Comparison of ENCODE assay signal across 14 cellular contexts in the genomic region with DNA sequence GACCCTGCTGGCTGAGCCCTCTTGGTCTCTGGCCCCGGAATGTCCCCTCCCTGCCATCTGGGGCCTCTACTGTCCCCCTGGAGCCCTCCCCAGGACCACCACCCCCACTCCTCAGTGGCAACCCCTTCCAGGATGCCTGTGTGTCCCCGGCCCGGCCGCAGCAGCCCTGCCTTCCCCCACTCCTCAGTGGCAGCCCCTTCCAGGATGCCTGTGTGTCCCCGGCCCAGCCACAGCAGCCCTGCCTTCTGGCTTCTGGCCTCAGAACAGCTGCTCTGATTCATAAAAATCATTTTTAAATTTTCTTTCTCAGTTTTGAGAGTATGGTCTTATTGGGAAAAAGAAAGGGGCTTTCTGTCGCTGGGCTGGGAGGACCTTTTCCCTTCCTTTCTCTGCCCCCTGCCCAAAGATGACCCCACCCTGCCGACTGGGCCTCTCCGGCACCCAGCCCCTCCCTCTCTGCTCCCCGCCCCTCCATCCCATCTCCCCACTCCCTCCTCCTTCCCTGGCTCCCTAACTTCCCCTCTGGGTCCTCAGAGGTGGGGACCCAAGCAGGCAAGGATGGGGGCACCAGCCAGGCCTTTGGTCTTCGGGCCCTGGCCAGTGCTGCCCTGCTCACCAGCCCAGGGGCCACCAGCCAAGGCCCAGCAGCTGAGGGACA. TPM values are rescaled to one million over a fixed set of nuclear protein-coding genes. Genes with fewer than 3 reads are reported as not detected.
A peak's percentile ranks its signal among the peaks of the same experiment; 100 is the strongest.
DNase-seq lines count a peak whose midpoint lies in the region; ATAC-seq and TF ChIP-seq lines count a peak whose summit lies in the region.
"Had no signal": no experiment of that assay in that cellular context is flagged by ENCODE, and none has a peak within 500 bp of the region (broad histone marks: within the 10 kb centered on the region; RNA-seq: fewer than 3 reads in every experiment).

No MANE protein-coding gene starts in this region.

- H3K36me3 ChIP-seq in right atrium auricular region (no peaks in the 10 kb centered on the region), urinary bladder (ENCODE audit: insufficient read depth) (no peaks in the 10 kb centered on the region)
- H3K36me3 ChIP-seq: adrenal gland had no signal

- H3K4me3 ChIP-seq in right atrium auricular region (no peak overlapping the region), urinary bladder (ENCODE audit: low read depth, low read length) (no peak overlapping the region)
- H3K4me3 ChIP-seq: adrenal gland, PC-9 had no signal

- CTCF ChIA-PET in activated CD8-positive, alpha-beta T cell treated with anti-CD3 and anti-CD28 coated beads, Interleukin-2, amount 10 ng/mL, durations not matched to agents 7 days and 5 days (lab: Charles Lee) = no interaction called here

- H3K9me3 Mint-ChIP-seq in activated CD8-positive, alpha-beta T cell treated with anti-CD3 and anti-CD28 coated beads, Interleukin-2, amount 10 ng/mL, durations not matched to agents 7 days and 5 days (ENCODE audit: insufficient read depth) = no peaks in the 10 kb centered on the region
- H3K9me3 Mint-ChIP-seq: activated CD4-positive, alpha-beta memory T cell treated with anti-CD3 and anti-CD28 coated beads, Interleukin-2, amount 10 ng/mL, durations not matched to agents 7 days and 5 days; activated T-helper 1 cell treated with anti-CD3 and anti-CD28 coated beads, Interleukin-12 subunit alpha, Interleukin-12 subunit beta, Interleukin-2, Interleukin-4 antibody, amounts not matched to agents 30 ng/mL and 10 ng/mL and 1 ng/mL, durations not matched to agents 14 hours and 24 hours and 36 hours; immature natural killer cell had no signal

- no peak for TF ChIP-seq CTCF in right atrium auricular region (IDR thresholded peaks at IDR 0.05)

- intact Hi-C loops in sciatic nerve (cut with DNase I) = no loop called here

- peaks cover under 1% of the 10 kb centered on the region for H3K27me3 Mint-ChIP-seq in activated CD8-positive, alpha-beta T cell treated with anti-CD3 and anti-CD28 coated beads, Interleukin-2, amount 10 ng/mL, durations not matched to agents 7 days and 5 days (ENCODE audit: low read depth)

- POLR2A ChIA-PET in activated CD8-positive, alpha-beta T cell treated with anti-CD3 and anti-CD28 coated beads, Interleukin-2, amount 10 ng/mL, durations not matched to agents 7 days and 5 days (lab: Charles Lee) = interaction anchor here (0.6 kb wide), 1 partner anchor 111 kb away, joined by 3 read pairs; no protein-coding TSS in a partner anchor

- peaks cover 11% of the 10 kb centered on the region for H3K4me1 Mint-ChIP-seq in activated CD8-positive, alpha-beta T cell treated with anti-CD3 and anti-CD28 coated beads, Interleukin-2, amount 10 ng/mL, durations not matched to agents 7 days and 5 days (ENCODE audit: low read depth)
- H3K4me1 Mint-ChIP-seq: activated CD4-positive, alpha-beta memory T cell treated with anti-CD3 and anti-CD28 coated beads, Interleukin-2, amount 10 ng/mL, durations not matched to agents 7 days and 5 days had no signal

- no peaks in the 10 kb centered on the region for H3K36me3 Mint-ChIP-seq in activated CD8-positive, alpha-beta T cell treated with anti-CD3 and anti-CD28 coated beads, Interleukin-2, amount 10 ng/mL, durations not matched to agents 7 days and 5 days (ENCODE audit: low read depth)
- H3K36me3 Mint-ChIP-seq: immature natural killer cell had no signal

- ATAC-seq in sciatic nerve (peak; percentile 32), GM18868 (IDR thresholded peaks at IDR 0.05; ENCODE audit: unreplicated experiment) (no peak)
- no peak for ATAC-seq in activated CD8-positive, alpha-beta T cell treated with anti-CD3 and anti-CD28 coated beads, Interleukin-2, amount 10 ng/mL, durations not matched to agents 7 days and 5 days

- H3K27ac ChIP-seq in right atrium auricular region (peak overlapping the region; percentile 74 to 78), urinary bladder (ENCODE audit: low read depth) (peak overlapping the region; percentile 27)
- H3K27ac ChIP-seq: PC-9 had no signal

- no peak overlapping the region for H3K4me3 Mint-ChIP-seq in activated CD8-positive, alpha-beta T cell treated with anti-CD3 and anti-CD28 coated beads, Interleukin-2, amount 10 ng/mL, durations not matched to agents 7 days and 5 days
- H3K4me3 Mint-ChIP-seq: activated CD4-positive, alpha-beta memory T cell treated with anti-CD3 and anti-CD28 coated beads, Interleukin-2, amount 10 ng/mL, durations not matched to agents 7 days and 5 days; activated T-helper 1 cell treated with anti-CD3 and anti-CD28 coated beads, Interleukin-12 subunit alpha, Interleukin-12 subunit beta, Interleukin-2, Interleukin-4 antibody, amounts not matched to agents 30 ng/mL and 10 ng/mL and 1 ng/mL, durations not matched to agents 14 hours and 24 hours and 36 hours; immature natural killer cell had no signal

- H3K27ac Mint-ChIP-seq in activated CD8-positive, alpha-beta T cell treated with anti-CD3 and anti-CD28 coated beads, Interleukin-2, amount 10 ng/mL, durations not matched to agents 7 days and 5 days = no peak overlapping the region
- H3K27ac Mint-ChIP-seq: activated CD4-positive, alpha-beta memory T cell treated with anti-CD3 and anti-CD28 coated beads, Interleukin-2, amount 10 ng/mL, durations not matched to agents 7 days and 5 days; activated T-helper 1 cell treated with anti-CD3 and anti-CD28 coated beads, Interleukin-12 subunit alpha, Interleukin-12 subunit beta, Interleukin-2, Interleukin-4 antibody, amounts not matched to agents 30 ng/mL and 10 ng/mL and 1 ng/mL, durations not matched to agents 14 hours and 24 hours and 36 hours; immature natural killer cell had no signal

- H3K4me1 ChIP-seq in right atrium auricular region (peaks cover 0 to 45% of the 10 kb centered on the region in 2 donors), urinary bladder (ENCODE audit: insufficient read depth) (no peaks in the 10 kb centered on the region)

- H3K27me3 ChIP-seq in right atrium auricular region = no peaks in the 10 kb centered on the region
- H3K27me3 ChIP-seq: adrenal gland had no signal

- peak; percentile 21 for DNase-seq in NCI-H1694 treated with DMSO at 0.1 percent for 48 hours (lab: John Stamatoyannopoulos, UW)
- no peak for DNase-seq in NCI-H1694 (lab: John Stamatoyannopoulos, UW)
- DNase-seq in right atrium auricular region (ENCODE audit: low spot score) = no peak
- DNase-seq in sciatic nerve (ENCODE audit: low spot score) = no peak
- DNase-seq in activated CD8-positive, alpha-beta T cell treated with anti-CD3 and anti-CD28 coated beads, Interleukin-2, amount 10 ng/mL, durations not matched to agents 7 days and 5 days = no peak
- no peak for DNase-seq in midbrain (lab: John Stamatoyannopoulos, UW)
- DNase-seq: activated CD4-positive, alpha-beta memory T cell treated with anti-CD3 and anti-CD28 coated beads, Interleukin-2, amount 10 ng/mL, durations not matched to agents 7 days and 5 days; adrenal gland; immature natural killer cell; NCI-H2029; PC-9 had no signal

- no peaks in the 10 kb centered on the region for H3K9me3 ChIP-seq in right atrium auricular region
- H3K9me3 ChIP-seq: adrenal gland had no signal

- 55% methylated on average over 10 of the region's 10 CpGs for WGBS in urinary bladder

RNA-seq across cellular contexts. Expression of gene BAHCC1, which starts 40.5 kb away (rescaled TPM):
- 10 to 100 TPM in 1 of 2 donors, 1 to 10 TPM in 1; 5.8 to 12.7 TPM for total RNA-seq in right atrium auricular region
- total RNA-seq in sciatic nerve = 47.8 TPM
- total RNA-seq in urinary bladder = 10.1 TPM
- 15.9 TPM for polyA plus RNA-seq in urinary bladder
- under 1 TPM; 0.87 to 0.91 TPM for total RNA-seq in activated CD8-positive, alpha-beta T cell treated with anti-CD3 and anti-CD28 coated beads, Interleukin-2, amount 10 ng/mL, durations not matched to agents 7 days and 5 days
